In genomic region chr11:134508219-134508990, GRCh38 we compare ENCODE assay signal across 24 cellular contexts.
DNase-seq lines count a peak whose midpoint lies in the region; ATAC-seq, FAIRE-seq and TF ChIP-seq lines count a peak whose summit lies in the region.
"Had no signal": no experiment of that assay in that cellular context is flagged by ENCODE, and none has a peak within 500 bp of the region (broad histone marks: within the 10 kb centered on the region; RNA-seq: fewer than 3 reads in every experiment).

No MANE protein-coding gene starts in this region.

- H3K36me3 ChIP-seq in WERI-Rb-1 (no peaks in the 10 kb centered on the region), kidney (ENCODE audit: control insufficient read depth in 1 of 2, insufficient read depth in 2 of 2, low read length in 2 of 2) (no peaks in the 10 kb centered on the region), sigmoid colon (no peaks in the 10 kb centered on the region), mammary epithelial cell (ENCODE audit: insufficient read depth, low read length) (no peaks in the 10 kb centered on the region)
- H3K36me3 ChIP-seq: BE2C had no signal

- ATAC-seq in GM21526 (IDR thresholded peaks at IDR 0.05; ENCODE audit: low FRiP score, unreplicated experiment) (no peak), HG02970 (IDR thresholded peaks at IDR 0.05; ENCODE audit: low FRiP score, unreplicated experiment) (no peak)
- ATAC-seq: PC-3 had no signal

- DNase-seq in activated effector memory CD4-positive, alpha-beta T cell treated with anti-CD3 and anti-CD28 coated beads, Interleukin-2, amount 50 U/mL, for 16 hours: peak; percentile 33
- DNase-seq in activated effector memory CD4-positive, alpha-beta T cell treated with Interleukin-2 at 50 U/mL for 16 hours: no peak
- DNase-seq in WERI-Rb-1 (peak; percentile 1), kidney (peak; percentile 48), sigmoid colon (peak; percentile 49), mammary epithelial cell (no peak)
- DNase-seq: BE2C; CD4-positive, CD25-positive, alpha-beta regulatory T cell; COR-L47; DMS 273 treated with DMSO at 0.1 percent for 48 hours; DND-41; GM23248; HCEC 1CT; MM.1S; NCI-H1092 treated with DMSO at 0.1 percent for 48 hours; NCI-H146; NCI-H2029 treated with DMSO at 0.1 percent for 48 hours; NCI-H2171; NCI-H526; PC-3 had no signal

- H3K79me2 ChIP-seq in mammary epithelial cell (ENCODE audit: insufficient read depth, low read length): no peaks in the 10 kb centered on the region

- TF ChIP-seq CTCF in WERI-Rb-1 (IDR thresholded peaks at IDR 0.05; ENCODE audit: low read depth, low read length) (no peak), kidney (IDR thresholded peaks at IDR 0.05; ENCODE audit: borderline replicate concordance, extremely low read depth, insufficient read depth) (no peak), sigmoid colon (IDR thresholded peaks at IDR 0.05) (no peak), mammary epithelial cell (conservative IDR thresholded peaks at IDR 0.05 in 1 of 2, IDR thresholded peaks at IDR 0.05 in 1 of 2; ENCODE audit: extremely low read depth in 1 of 2, insufficient read depth in 1 of 2, low read depth in 1 of 2, low read length in 2 of 2) (no peak)

- H3K27ac ChIP-seq in WERI-Rb-1: no peak overlapping the region
- no peak overlapping the region for H3K27ac ChIP-seq in kidney (ENCODE audit: low read depth in 2 of 2, low read length in 2 of 2)
- no peak overlapping the region for H3K27ac ChIP-seq in sigmoid colon
- H3K27ac ChIP-seq in mammary epithelial cell (ENCODE audit: insufficient read depth, low read depth, low read length): no peak overlapping the region
- H3K27ac ChIP-seq: GM23248, RWPE1 had no signal

- H3K4me3 ChIP-seq in WERI-Rb-1 (ENCODE audit: low read depth, low read length): no peak overlapping the region
- no peak overlapping the region for H3K4me3 ChIP-seq in kidney (ENCODE audit: low read length in 2 of 2)
- H3K4me3 ChIP-seq in sigmoid colon: no peak overlapping the region
- no peak overlapping the region for H3K4me3 ChIP-seq in mammary epithelial cell (replicated peaks in 1 of 3; ENCODE audit: insufficient read depth in 1 of 3, low read depth in 2 of 3, low read length in 3 of 3)
- H3K4me3 ChIP-seq: GM23248 had no signal

- FAIRE-seq in kidney (lab: Jason Lieb, UNC): no peak
- FAIRE-seq: A204.1 had no signal

- H3K27me3 ChIP-seq in WERI-Rb-1 (ENCODE audit: insufficient read depth, low read depth, severe bottlenecking) (no peaks in the 10 kb centered on the region), sigmoid colon (peaks cover 0 to 4% (median 0%) of the 10 kb centered on the region in 3 donors), mammary epithelial cell (ENCODE audit: insufficient read depth, low read length) (no peaks in the 10 kb centered on the region)

- no peak overlapping the region for H3K4me2 ChIP-seq in mammary epithelial cell (ENCODE audit: insufficient read depth, low read depth, low read length)

- 89 to 91% methylated on average over 17 of the region's 17 CpGs for WGBS in sigmoid colon, 2 donors
- WGBS in mammary epithelial cell (ENCODE audit: low coverage, missing lambda C conversion rate): 61% methylated on average over 17 of the region's 17 CpGs

- no peak overlapping the region for H2AFZ ChIP-seq in mammary epithelial cell (ENCODE audit: low read depth, low read length)
- H2AFZ ChIP-seq: GM23248 had no signal

- dilution Hi-C loops in mammary epithelial cell (cut with HindIII; ENCODE audit: low sequenced_read_pairs): no loop called here

- intact Hi-C loops in kidney (cut with DNase I): no loop called here
- intact Hi-C loops in sigmoid colon (cut with DNase I): no loop called here
- intact Hi-C loops in mammary epithelial cell (cut with micrococcal nuclease): no loop called here

- H3K4me1 ChIP-seq in kidney (ENCODE audit: control insufficient read depth in 1 of 2, insufficient read depth in 1 of 2, low read depth in 1 of 2, low read length in 2 of 2) (no peaks in the 10 kb centered on the region), sigmoid colon (no peaks in the 10 kb centered on the region), mammary epithelial cell (ENCODE audit: insufficient read depth, low read length) (no peaks in the 10 kb centered on the region)
- H3K4me1 ChIP-seq: BE2C had no signal

- no TSS peak for BruUV-seq in mammary epithelial cell (replicated peaks; lab: Mats Ljungman, UMichigan)

- CTCF ChIA-PET in mammary epithelial cell (lab: Charles Lee; ENCODE audit: low non-redundant PET): no interaction called here

- H3K9ac ChIP-seq in kidney (ENCODE audit: low read length in 2 of 2) (no peak overlapping the region), mammary epithelial cell (ENCODE audit: insufficient read depth, low read length) (no peak overlapping the region)
- H3K9ac ChIP-seq: GM23248 had no signal

- H4K20me1 ChIP-seq in mammary epithelial cell (ENCODE audit: insufficient read depth, low read length): no peaks in the 10 kb centered on the region

- TF ChIP-seq POLR2A in sigmoid colon (IDR thresholded peaks at IDR 0.05): no peak

- no peak for TF ChIP-seq EP300 in sigmoid colon (IDR thresholded peaks at IDR 0.05)

- H3K9me3 ChIP-seq in WERI-Rb-1 (ENCODE audit: severe bottlenecking) (no peaks in the 10 kb centered on the region), kidney (ENCODE audit: control insufficient read depth in 1 of 2, low read length in 2 of 2) (no peaks in the 10 kb centered on the region), sigmoid colon (no peaks in the 10 kb centered on the region), mammary epithelial cell (replicated peaks; ENCODE audit: insufficient read depth, low read length) (peaks cover 35% of the 10 kb centered on the region)
- H3K9me3 ChIP-seq: BE2C had no signal

- in situ Hi-C loops in mammary epithelial cell (cut with MboI; ENCODE audit: low sequenced_read_pairs in 2 of 2): no loop called here

Comparison
In these comparisons a context has a peak if more than half of its experiments do, and no peak if none do; other contexts are left out.
1. DNase-seq: peak in activated effector memory CD4-positive, alpha-beta T cell treated with anti-CD3 and anti-CD28 coated beads, Interleukin-2, amount 50 U/mL, for 16 hours (single experiment), WERI-Rb-1 (single experiment), kidney (single experiment) and sigmoid colon (single experiment); none in activated effector memory CD4-positive, alpha-beta T cell treated with Interleukin-2 at 50 U/mL for 16 hours (single experiment) and mammary epithelial cell (single experiment).